In genomic region chr3:157606392-157607197, GRCh38 we compare ENCODE assay signal across 8 cellular contexts.
DNase-seq lines count a peak whose midpoint lies in the region; ATAC-seq and TF ChIP-seq lines count a peak whose summit lies in the region.

No MANE protein-coding gene starts in this region.

- H3K36me3 ChIP-seq in Panc1 (ENCODE audit: control insufficient read depth, insufficient read depth, low read length) (no peaks in the 10 kb centered on the region), tibial artery (no peaks in the 10 kb centered on the region)

- H3K27me3 ChIP-seq in Panc1 (ENCODE audit: control insufficient read depth, insufficient read depth, low read length) (no peaks in the 10 kb centered on the region; the same call in 1 of the 2 replicates), tibial artery (no peaks in the 10 kb centered on the region)

- H3K27me3 Mint-ChIP-seq in activated T-cell treated with anti-CD3 and anti-CD28 coated beads, Interleukin-2, amount 50 U/mL, for 72 hours (ENCODE audit: low read depth), result peaks cover 29% of the 10 kb centered on the region

- no peaks in the 10 kb centered on the region for H3K9me3 Mint-ChIP-seq in activated T-cell treated with anti-CD3 and anti-CD28 coated beads, Interleukin-2, amount 50 U/mL, for 72 hours

- H3K27ac ChIP-seq in Panc1 (ENCODE audit: low read length) (no peak overlapping the region), tibial artery (no peak overlapping the region)

- H3K9me3 ChIP-seq in Panc1 (ENCODE audit: control insufficient read depth, insufficient read depth, low read depth, low read length) (no peaks in the 10 kb centered on the region), tibial artery (no peaks in the 10 kb centered on the region)

- H3K4me3 Mint-ChIP-seq in activated T-cell treated with anti-CD3 and anti-CD28 coated beads, Interleukin-2, amount 50 U/mL, for 72 hours, result no peak overlapping the region

- DNase-seq in DMS53 (lab: John Stamatoyannopoulos, UW) (peak; percentile 78), HK-2 (ENCODE audit: unreplicated experiment) (peak; percentile 84), Panc1 (ENCODE audit: low read depth, low spot score) (peak; percentile 24), fibroblast of the aortic adventitia (ENCODE audit: low read depth) (peak; percentile 73), omental fat pad (ENCODE audit: low spot score) (peak; percentile 34), tibial artery (peak in 1 of 2 donors; percentile 65)
- peak; percentile 70 to 74 for DNase-seq in activated T-cell treated with anti-CD3 and anti-CD28 coated beads, Interleukin-2, amount 50 U/mL, for 72 hours

- H3K4me1 ChIP-seq in Panc1 (ENCODE audit: control insufficient read depth, insufficient read depth, low read length) (no peaks in the 10 kb centered on the region), tibial artery (peaks cover 0 to 7% (median 0%) of the 10 kb centered on the region in 4 donors)

- POLR2A ChIA-PET in Panc1 (lab: Charles Lee), result interaction anchor here (0.5 to 0.6 kb wide), 2 partner anchors 604 to 831 kb away, joined by 3 read pairs; no protein-coding TSS in a partner anchor

- in situ Hi-C loops in Panc1 (cut with HindIII; ENCODE audit: low pct_unique_long_range_greater_than_20kb, low sequenced_read_pairs), result no loop called here

- no peaks in the 10 kb centered on the region for H3K36me3 Mint-ChIP-seq in activated T-cell treated with anti-CD3 and anti-CD28 coated beads, Interleukin-2, amount 50 U/mL, for 72 hours (ENCODE audit: insufficient read depth in 2 of 2)

- BruUV-seq in Panc1 (replicated peaks; lab: Mats Ljungman, UMichigan), result no TSS peak

- CTCF ChIA-PET in Panc1 (lab: Charles Lee), result interaction anchor here (0.7 to 1.2 kb wide), 8 partner anchors 8 to 1183 kb away, joined by 3 to 6 read pairs (median 3); no protein-coding TSS in a partner anchor

- H3K4me3 ChIP-seq in Panc1 (ENCODE audit: low read depth in 2 of 2, low read length in 2 of 2), result no peak overlapping the region
- H3K4me3 ChIP-seq in fibroblast of the aortic adventitia (ENCODE audit: low read depth, low read length), result no peak overlapping the region
- no peak overlapping the region for H3K4me3 ChIP-seq in tibial artery

- peaks cover 22% of the 10 kb centered on the region for H3K4me1 Mint-ChIP-seq in activated T-cell treated with anti-CD3 and anti-CD28 coated beads, Interleukin-2, amount 50 U/mL, for 72 hours (ENCODE audit: low read depth)

- intact Hi-C loops in Panc1 (cut with micrococcal nuclease; ENCODE audit: unreplicated experiment), result no loop called here
- intact Hi-C loops in tibial artery (cut with DNase I; ENCODE audit: low total_unique reads), result no loop called here

- H3K27ac Mint-ChIP-seq in activated T-cell treated with anti-CD3 and anti-CD28 coated beads, Interleukin-2, amount 50 U/mL, for 72 hours, result no peak overlapping the region

- peak; percentile 97 for ATAC-seq in GM21367 (IDR thresholded peaks at IDR 0.05; ENCODE audit: unreplicated experiment)
- peak; percentile 90 for ATAC-seq in Panc1
- ATAC-seq in activated T-cell treated with anti-CD3 and anti-CD28 coated beads, Interleukin-2, amount 50 U/mL, for 72 hours (replicated peaks in 1 of 2), result peak; percentile 90 to 91
- ATAC-seq in omental fat pad (ENCODE audit: low FRiP score), result peak; percentile 76

- TF ChIP-seq CTCF in Panc1 (IDR thresholded peaks at IDR 0.05) (peak; percentile 97), fibroblast of the aortic adventitia (IDR thresholded peaks at IDR 0.05; ENCODE audit: insufficient read depth, low read length) (peak; percentile 91), omental fat pad (IDR thresholded peaks at IDR 0.05) (no peak), tibial artery (IDR thresholded peaks at IDR 0.05) (peak; percentile 66 to 76)

Comparison
In these comparisons a context has a peak if more than half of its experiments do, and no peak if none do; other contexts are left out.
1. CTCF ChIP-seq: peak in Panc1 (single experiment), fibroblast of the aortic adventitia (single experiment) and tibial artery (2 of 2); none in omental fat pad (0 of 3).
2. Peak in every context shown above with its lines, with median percentiles within 50 percentile points of each other: ATAC-seq.